ENCODE assay signal across 8 cellular contexts in the genomic region with DNA sequence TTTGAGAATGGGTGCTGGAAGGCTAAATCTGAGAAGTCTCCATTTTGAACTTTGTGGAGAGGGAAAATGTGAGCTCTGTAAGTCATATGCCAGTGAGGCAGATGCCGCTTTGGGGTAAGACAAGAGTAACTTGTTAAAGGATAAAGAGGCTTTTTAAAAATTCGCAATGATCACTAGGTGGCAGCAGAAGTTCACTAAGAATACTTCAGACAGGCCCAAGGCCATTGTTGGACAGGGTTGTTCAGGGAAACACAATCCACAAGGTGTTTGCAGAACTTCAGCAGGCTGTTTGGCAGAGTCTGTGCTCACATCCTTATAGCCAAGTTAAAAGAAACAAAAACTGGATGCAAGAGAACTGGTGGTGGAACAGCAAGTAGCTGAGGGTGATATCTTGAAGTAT. TPM values are rescaled to one million over a fixed set of nuclear protein-coding genes. Genes with fewer than 3 reads are reported as not detected.
A peak's percentile ranks its signal among the peaks of the same experiment; 100 is the strongest.
DNase-seq lines count a peak whose midpoint lies in the region; ATAC-seq, FAIRE-seq and TF ChIP-seq lines count a peak whose summit lies in the region.

No MANE protein-coding gene starts in this region.

- no peaks in the 10 kb centered on the region for H3K9me1 ChIP-seq in K562 (ENCODE audit: control insufficient read depth, insufficient read depth, low read length)

- intact Hi-C loops in K562 (cut with micrococcal nuclease): loop anchor here (1.0 to 10.0 kb wide), 3 partner anchors 119 to 306 kb away; no protein-coding TSS in a partner anchor

- H2AFZ ChIP-seq in K562 (ENCODE audit: low read depth, low read length): no peak overlapping the region

- no peak for TF ChIP-seq EP300 in K562 (IDR thresholded peaks at IDR 0.05; ENCODE audit: low read length)

- H3K79me2 ChIP-seq in K562 (ENCODE audit: control insufficient read depth, insufficient read depth, low read length): no peaks in the 10 kb centered on the region

- H3K36me3 ChIP-seq in K562 (ENCODE audit: control insufficient read depth, insufficient read depth, low read length): no peaks in the 10 kb centered on the region

- no peaks in the 10 kb centered on the region for H3K9me3 Mint-ChIP-seq in activated CD8-positive, alpha-beta memory T cell treated with anti-CD3 and anti-CD28 coated beads, Interleukin-2, amount 10 ng/mL, durations not matched to agents 7 days and 5 days (ENCODE audit: low read depth)
- no peaks in the 10 kb centered on the region for H3K9me3 Mint-ChIP-seq in immature natural killer cell
- no peaks in the 10 kb centered on the region for H3K9me3 Mint-ChIP-seq in stimulated activated naive CD8-positive, alpha-beta T cell treated with anti-CD3 and anti-CD28 coated beads, Interleukin-15, amount 100 ng/mL, for 72 hours

- H3K4me1 Mint-ChIP-seq in activated CD8-positive, alpha-beta memory T cell treated with anti-CD3 and anti-CD28 coated beads, Interleukin-2, amount 10 ng/mL, durations not matched to agents 7 days and 5 days: no peaks in the 10 kb centered on the region
- no peaks in the 10 kb centered on the region for H3K4me1 Mint-ChIP-seq in immature natural killer cell
- no peaks in the 10 kb centered on the region for H3K4me1 Mint-ChIP-seq in stimulated activated naive CD8-positive, alpha-beta T cell treated with anti-CD3 and anti-CD28 coated beads, Interleukin-15, amount 100 ng/mL, for 72 hours

- no peaks in the 10 kb centered on the region for H3K9me3 ChIP-seq in K562 (replicated peaks; ENCODE audit: control insufficient read depth, insufficient read depth, low read depth, low read length)

- CTCF ChIA-PET in activated CD8-positive, alpha-beta memory T cell treated with anti-CD3 and anti-CD28 coated beads, Interleukin-2, amount 10 ng/mL, durations not matched to agents 7 days and 5 days (lab: Charles Lee): interaction anchor here (0.8 to 1.6 kb wide), 6 partner anchors 10 to 180 kb away, joined by 3 to 5 read pairs (median 3); a partner anchor contains a TSS
- CTCF ChIA-PET in K562 (lab: Yijun Ruan, JAX; ENCODE audit: low intra/inter-chr PET ratio): interaction anchor here (0.8 to 2.0 kb wide), 2 partner anchors 117 to 119 kb away, joined by 3 to 18 read pairs; no protein-coding TSS in a partner anchor

- H3K4me3 ChIP-seq in K562: no peak overlapping the region

- 17% methylated on average over 2 of the region's 2 CpGs for WGBS in K562 (ENCODE audit: insufficient coverage, low coverage, missing lambda C conversion rate)

- no peak for TF ChIP-seq POLR2A in K562 (conservative IDR thresholded peaks at IDR 0.05)

- H3K9ac ChIP-seq in K562 (ENCODE audit: insufficient read depth in 1 of 2, low read depth in 2 of 2, low read length in 2 of 2): no peak overlapping the region

- no TSS peak for BruUV-seq in K562 (replicated peaks; lab: Mats Ljungman, UMichigan)

- no peak for ATAC-seq in activated CD8-positive, alpha-beta memory T cell treated with anti-CD3 and anti-CD28 coated beads, Interleukin-2, amount 10 ng/mL, durations not matched to agents 7 days and 5 days
- ATAC-seq in HG03354 (IDR thresholded peaks at IDR 0.05; ENCODE audit: poor library complexity, severe bottlenecking, unreplicated experiment): peak; percentile 72
- ATAC-seq in K562: peak; percentile 92
- peak; percentile 52 for ATAC-seq in stimulated activated naive CD8-positive, alpha-beta T cell treated with anti-CD3 and anti-CD28 coated beads, Interleukin-15, amount 100 ng/mL, for 72 hours
- ATAC-seq in HG02571 (IDR thresholded peaks at IDR 0.05; ENCODE audit: unreplicated experiment): no peak

- no peak overlapping the region for H3K4me2 ChIP-seq in K562 (ENCODE audit: insufficient read depth, low read length)

- POLR2A ChIA-PET in K562 (lab: Yijun Ruan, JAX): interaction anchor here (1.0 kb wide), 1 partner anchor 119 kb away, joined by 3 read pairs; no protein-coding TSS in a partner anchor

- peak; percentile 65 to 78 for TF ChIP-seq RAD21 in K562 (CRISPR knock-in tag; conservative IDR thresholded peaks at IDR 0.05 in 1 of 2, IDR thresholded peaks at IDR 0.05 in 1 of 2)

- peak; percentile 39 for DNase-seq in activated CD8-positive, alpha-beta memory T cell treated with anti-CD3 and anti-CD28 coated beads, Interleukin-2, amount 10 ng/mL, durations not matched to agents 7 days and 5 days
- no peak for DNase-seq in activated CD8-positive, alpha-beta memory T cell treated with anti-CD3 and anti-CD28 coated beads, Interleukin-2, amount 50 U/mL, for 4 hours
- peak; percentile 82 for DNase-seq in NCI-H69 (lab: John Stamatoyannopoulos, UW)
- DNase-seq in K562 (ENCODE audit: extremely low read depth in 1 of 4, low spot score in 3 of 4): peak; percentile 13 to 69 (median 22)
- DNase-seq in immature natural killer cell: peak; percentile 2 to 14 (median 13)
- peak; percentile 1 to 14 for DNase-seq in stimulated activated naive CD8-positive, alpha-beta T cell treated with anti-CD3 and anti-CD28 coated beads, Interleukin-15, amount 100 ng/mL, for 72 hours

- peaks cover 0 to 2% of the 10 kb centered on the region in 2 experiments; a peak in 2 of 5 replicates for H3K27me3 ChIP-seq in K562 (ENCODE audit: control insufficient read depth in 2 of 2, insufficient read depth in 2 of 2, low read length in 2 of 2)

- no peak overlapping the region for H3K27ac ChIP-seq in K562 (ENCODE audit: extremely low read depth, low read depth, low read length)

- no peak overlapping the region for H3K4me3 Mint-ChIP-seq in activated CD8-positive, alpha-beta memory T cell treated with anti-CD3 and anti-CD28 coated beads, Interleukin-2, amount 10 ng/mL, durations not matched to agents 7 days and 5 days
- H3K4me3 Mint-ChIP-seq in immature natural killer cell: no peak overlapping the region
- no peak overlapping the region for H3K4me3 Mint-ChIP-seq in stimulated activated naive CD8-positive, alpha-beta T cell treated with anti-CD3 and anti-CD28 coated beads, Interleukin-15, amount 100 ng/mL, for 72 hours

- peak; percentile 90 for FAIRE-seq in K562 (lab: Jason Lieb, UNC)

- H3K36me3 Mint-ChIP-seq in activated CD8-positive, alpha-beta memory T cell treated with anti-CD3 and anti-CD28 coated beads, Interleukin-2, amount 10 ng/mL, durations not matched to agents 7 days and 5 days: no peaks in the 10 kb centered on the region
- H3K36me3 Mint-ChIP-seq in immature natural killer cell: no peaks in the 10 kb centered on the region

- H3K4me1 ChIP-seq in K562 (replicated peaks in 1 of 2; ENCODE audit: control insufficient read depth in 2 of 2, insufficient read depth in 2 of 2, low read length in 2 of 2): no peaks in the 10 kb centered on the region

- in situ Hi-C loops in K562 (cut with MboI): loop anchor here (10.0 to 25.0 kb wide), 2 partner anchors 113 to 216 kb away; no protein-coding TSS in a partner anchor

- peak; percentile 50 to 70 (median 57) for TF ChIP-seq CTCF in K562 (IDR thresholded peaks at IDR 0.05 in 2 of 3, conservative IDR thresholded peaks at IDR 0.05 in 1 of 3; ENCODE audit: insufficient read depth in 2 of 3, low read depth in 1 of 3, low read length in 3 of 3)

- H3K27me3 Mint-ChIP-seq in activated CD8-positive, alpha-beta memory T cell treated with anti-CD3 and anti-CD28 coated beads, Interleukin-2, amount 10 ng/mL, durations not matched to agents 7 days and 5 days: peaks cover 6% of the 10 kb centered on the region
- H3K27me3 Mint-ChIP-seq in immature natural killer cell (ENCODE audit: low read depth in 3 of 3): peaks cover 0 to 6% (median 3%) of the 10 kb centered on the region in 3 donors
- H3K27me3 Mint-ChIP-seq in stimulated activated naive CD8-positive, alpha-beta T cell treated with anti-CD3 and anti-CD28 coated beads, Interleukin-15, amount 100 ng/mL, for 72 hours: peaks cover 12% of the 10 kb centered on the region

- H4K20me1 ChIP-seq in K562 (replicated peaks; ENCODE audit: control insufficient read depth, insufficient read depth, low read length): no peaks in the 10 kb centered on the region

- H3K27ac Mint-ChIP-seq in activated CD8-positive, alpha-beta memory T cell treated with anti-CD3 and anti-CD28 coated beads, Interleukin-2, amount 10 ng/mL, durations not matched to agents 7 days and 5 days: no peak overlapping the region
- no peak overlapping the region for H3K27ac Mint-ChIP-seq in immature natural killer cell
- H3K27ac Mint-ChIP-seq in stimulated activated naive CD8-positive, alpha-beta T cell treated with anti-CD3 and anti-CD28 coated beads, Interleukin-15, amount 100 ng/mL, for 72 hours: no peak overlapping the region

RNA-seq across cellular contexts. Expression of a gene that starts 13.7 kb away (rescaled TPM):
- 10 to 100 TPM; 21.5 to 25.0 TPM for total RNA-seq in activated CD8-positive, alpha-beta memory T cell treated with anti-CD3 and anti-CD28 coated beads, Interleukin-2, amount 10 ng/mL, durations not matched to agents 7 days and 5 days
- 51.5 and 81.3 TPM in 2 replicates for total RNA-seq in K562 (2011; cell fraction: chromatin; rRNA removed; ENCODE audit: low replicate concordance)
- total RNA-seq in K562 (2011; cell fraction: nucleolus; rRNA removed): 19.5 and 21.6 TPM in 2 replicates
- total RNA-seq in K562 (2011; cell fraction: nucleoplasm; rRNA removed): 44.0 and 93.4 TPM in 2 replicates
- total RNA-seq in K562 (2014; rRNA removed): 14.8 and 16.0 TPM in 2 replicates
- 28.5 and 32.8 TPM in 2 replicates for total RNA-seq in K562 (2014; rRNA removed; fragmentation: Illumina TruSeq; extraction: Trizol)
- 20.6 and 23.5 TPM in 2 replicates for total RNA-seq in K562 (2015; rRNA removed; fragmentation: Illumina TruSeq; extraction: Trizol)
- total RNA-seq in K562 (2021): 26.5 and 28.0 TPM in 2 replicates
- polyA plus RNA-seq in K562 (2011; rRNA removed): 32.3 and 36.9 TPM in 2 replicates
- 9.9 and 15.7 TPM in 2 replicates for polyA plus RNA-seq in K562 (2011; cell fraction: cytosol; rRNA removed)
- 38.0 and 39.6 TPM in 2 replicates for polyA plus RNA-seq in K562 (2011; cell fraction: nucleus; rRNA removed)
- polyA plus RNA-seq in K562 (2012): 12.3 and 17.0 TPM in 2 replicates
- 22.8 and 23.9 TPM in 2 replicates for polyA plus RNA-seq in K562 (2014; fragmentation: Illumina TruSeq; extraction: Trizol)
- 10 to 100 TPM; 21.6 to 31.2 TPM for polyA plus RNA-seq in K562 (2014; fragmentation: Nextera tagmentation; extraction: Ambion mirVana)
- 14.7 and 16.9 TPM in 2 replicates for polyA plus RNA-seq in K562 (2014; rRNA removed)
- 56.2 and 69.2 TPM in 2 replicates for polyA minus RNA-seq in K562 (2011; rRNA and poly(A)+ RNA removed)
- 12.7 and 13.6 TPM in 2 replicates for polyA minus RNA-seq in K562 (2011; cell fraction: cytosol; rRNA and poly(A)+ RNA removed)
- polyA minus RNA-seq in K562 (2011; cell fraction: nucleus; rRNA and poly(A)+ RNA removed): 27.6 and 52.5 TPM in 2 replicates
- polyA plus RNA-seq in immature natural killer cell: 1 to 10 TPM; 2.4 to 3.9 (median 3.3) TPM

RNA-seq across cellular contexts. Expression of a gene that starts 33.6 kb away (rescaled TPM):
- total RNA-seq in activated CD8-positive, alpha-beta memory T cell treated with anti-CD3 and anti-CD28 coated beads, Interleukin-2, amount 10 ng/mL, durations not matched to agents 7 days and 5 days: not detected
- not detected in 2 replicates for total RNA-seq in K562 (2011; cell fraction: chromatin; rRNA removed; ENCODE audit: low replicate concordance)
- total RNA-seq in K562 (2011; cell fraction: nucleolus; rRNA removed): not detected in 2 replicates
- not detected in 2 replicates for total RNA-seq in K562 (2011; cell fraction: nucleoplasm; rRNA removed)
- total RNA-seq in K562 (2014; rRNA removed) (not detected in 2 replicates), K562 (2014; rRNA removed; fragmentation: Illumina TruSeq; extraction: Trizol) (not detected in 2 replicates), K562 (2015; rRNA removed; fragmentation: Illumina TruSeq; extraction: Trizol) (not detected in 2 replicates), K562 (2021) (not detected in 2 replicates)
- polyA plus RNA-seq in K562 (2011; rRNA removed) (not detected in 2 replicates), K562 (2014; fragmentation: Illumina TruSeq; extraction: Trizol) (not detected in 2 replicates), K562 (2014; fragmentation: Nextera tagmentation; extraction: Ambion mirVana) (not detected), K562 (2014; rRNA removed) (not detected in 2 replicates), immature natural killer cell (not detected)
- not detected in 2 replicates for polyA plus RNA-seq in K562 (2011; cell fraction: cytosol; rRNA removed)
- polyA plus RNA-seq in K562 (2011; cell fraction: nucleus; rRNA removed): not detected in 2 replicates
- polyA plus RNA-seq in K562 (2012): 0.07 TPM in 1 of 2 replicates, not detected in the other
- polyA minus RNA-seq in K562 (2011; rRNA and poly(A)+ RNA removed): not detected in 2 replicates
- polyA minus RNA-seq in K562 (2011; cell fraction: cytosol; rRNA and poly(A)+ RNA removed): not detected in 2 replicates
- not detected in 2 replicates for polyA minus RNA-seq in K562 (2011; cell fraction: nucleus; rRNA and poly(A)+ RNA removed)

RNA-seq across cellular contexts. Expression of a gene that starts 35.2 kb away (rescaled TPM):
- total RNA-seq in activated CD8-positive, alpha-beta memory T cell treated with anti-CD3 and anti-CD28 coated beads, Interleukin-2, amount 10 ng/mL, durations not matched to agents 7 days and 5 days: not detected
- 0.33 TPM in 1 of 2 replicates, not detected in the other for total RNA-seq in K562 (2011; cell fraction: chromatin; rRNA removed; ENCODE audit: low replicate concordance)
- not detected in 2 replicates for total RNA-seq in K562 (2011; cell fraction: nucleolus; rRNA removed)
- total RNA-seq in K562 (2011; cell fraction: nucleoplasm; rRNA removed): 0.29 and 0.31 TPM in 2 replicates
- total RNA-seq in K562 (2014; rRNA removed) (not detected in 2 replicates), K562 (2014; rRNA removed; fragmentation: Illumina TruSeq; extraction: Trizol) (not detected in 2 replicates), K562 (2015; rRNA removed; fragmentation: Illumina TruSeq; extraction: Trizol) (not detected in 2 replicates), K562 (2021) (0.31 TPM in 1 of 2 replicates, not detected in the other)
- polyA plus RNA-seq in K562 (2011; rRNA removed) (0.03 TPM in 1 of 2 replicates, not detected in the other), K562 (2014; fragmentation: Illumina TruSeq; extraction: Trizol) (not detected in 2 replicates), K562 (2014; fragmentation: Nextera tagmentation; extraction: Ambion mirVana) (not detected), K562 (2014; rRNA removed) (not detected in 2 replicates), immature natural killer cell (not detected)
- not detected in 2 replicates for polyA plus RNA-seq in K562 (2011; cell fraction: cytosol; rRNA removed)
- polyA plus RNA-seq in K562 (2011; cell fraction: nucleus; rRNA removed): 0.27 and 0.29 TPM in 2 replicates
- polyA plus RNA-seq in K562 (2012): 0.05 TPM in 1 of 2 replicates, not detected in the other
- 0.09 TPM in 1 of 2 replicates, not detected in the other for polyA minus RNA-seq in K562 (2011; rRNA and poly(A)+ RNA removed)
- polyA minus RNA-seq in K562 (2011; cell fraction: cytosol; rRNA and poly(A)+ RNA removed): not detected in 2 replicates
- polyA minus RNA-seq in K562 (2011; cell fraction: nucleus; rRNA and poly(A)+ RNA removed): 0.33 TPM in 1 of 2 replicates, not detected in the other

Comparison
In these comparisons a context has a peak if more than half of its experiments do, and no peak if none do; other contexts are left out.
1. ATAC-seq: peak in HG03354 (single experiment), K562 (single experiment) and stimulated activated naive CD8-positive, alpha-beta T cell treated with anti-CD3 and anti-CD28 coated beads, Interleukin-15, amount 100 ng/mL, for 72 hours (single experiment); none in activated CD8-positive, alpha-beta memory T cell treated with anti-CD3 and anti-CD28 coated beads, Interleukin-2, amount 10 ng/mL, durations not matched to agents 7 days and 5 days (single experiment) and HG02571 (single experiment).